Comparison of ENCODE assay signal across 1 cellular context in genomic region chr4:22385615-22386014, GRCh38.
TF ChIP-seq lines count a peak whose summit lies in the region.

No MANE protein-coding gene starts in this region.

TF ChIP-seq in HCT116, 20 proteins besides CTCF, POLR2A, EP300 and RAD21 (continued from another document):
- TF ChIP-seq SP1 (IDR thresholded peaks at IDR 0.05; ENCODE audit: low read depth) (peak; percentile 36), YY1 (IDR thresholded peaks at IDR 0.05; ENCODE audit: extremely low read depth, insufficient replicate concordance, low read depth, low read length) (no peak), MAX (IDR thresholded peaks at IDR 0.05) (no peak), CEBPB (IDR thresholded peaks at IDR 0.05; ENCODE audit: low read depth) (no peak)
